1 cellular context compared by ENCODE assay signal in the genomic region with DNA sequence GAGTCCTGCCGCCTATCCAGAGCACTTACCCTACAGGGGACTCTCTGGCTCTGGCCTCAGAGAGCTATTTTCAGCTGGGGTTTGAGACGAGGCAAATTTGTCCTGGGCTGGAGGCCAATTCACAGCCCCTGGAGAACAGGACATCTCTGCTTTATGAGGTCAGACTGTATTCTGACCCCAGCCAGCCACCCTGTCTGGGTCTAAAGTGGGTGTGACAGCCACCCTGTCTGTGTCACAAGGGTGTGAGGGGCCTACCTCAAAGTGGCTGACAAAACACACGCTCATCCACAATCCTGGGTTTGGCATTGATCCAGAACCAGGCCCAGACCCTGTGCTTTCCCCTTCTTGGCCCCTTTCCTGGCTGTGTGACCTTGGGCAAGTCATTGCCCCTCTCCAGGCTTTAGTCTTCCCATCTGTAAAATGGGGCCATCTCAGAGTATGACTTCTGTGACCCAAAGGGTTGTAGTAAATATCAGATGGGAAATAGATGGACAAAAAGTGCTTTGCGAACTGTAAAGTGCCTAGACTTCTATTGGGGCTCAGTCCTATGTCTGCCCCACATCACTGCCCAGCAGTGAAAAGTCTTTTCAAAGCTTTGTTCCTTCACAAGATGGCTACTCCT.
TF ChIP-seq lines count a peak whose summit lies in the region.

No MANE protein-coding gene starts in this region.

TF ChIP-seq in IMR-90, 13 proteins besides CTCF, POLR2A, EP300 and RAD21:
- TF ChIP-seq RCOR1 (IDR thresholded peaks at IDR 0.05; ENCODE audit: insufficient replicate concordance, low read length) (peak; percentile 54), SMC3 (IDR thresholded peaks at IDR 0.05; ENCODE audit: low read depth, low read length) (no peak)
